Comparison of ENCODE assay signal across 23 cellular contexts in the genomic region with DNA sequence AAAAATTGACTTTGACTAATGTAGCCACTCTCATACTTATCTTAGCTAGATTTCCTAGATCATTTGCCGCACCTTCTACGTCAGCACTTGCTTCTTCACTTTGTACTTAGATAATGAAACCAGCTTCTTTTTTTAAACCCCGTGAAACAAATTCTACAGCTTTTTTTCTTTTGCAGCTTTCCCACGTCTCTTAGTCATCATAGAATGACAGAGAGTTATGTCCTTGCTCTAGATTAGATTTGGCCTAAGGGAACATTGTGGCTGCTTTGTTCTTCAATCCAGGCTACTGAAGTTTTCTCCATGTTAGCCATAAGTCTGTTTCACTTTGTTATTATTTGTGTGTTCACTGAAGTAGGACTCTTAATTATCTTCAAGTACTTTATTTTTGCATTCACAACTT.
DNase-seq lines count a peak whose midpoint lies in the region; ATAC-seq lines count a peak whose summit lies in the region.
"Had no signal": no experiment of that assay in that cellular context is flagged by ENCODE, and none has a peak within 500 bp of the region (broad histone marks: within the 10 kb centered on the region; RNA-seq: fewer than 3 reads in every experiment).

No MANE protein-coding gene starts in this region.

- H3K36me3 Mint-ChIP-seq in activated naive CD4-positive, alpha-beta T cell treated with anti-CD3 and anti-CD28 coated beads, Interleukin-2, amount 10 ng/mL, durations not matched to agents 7 days and 5 days: no peaks in the 10 kb centered on the region
- H3K36me3 Mint-ChIP-seq: IgD-negative memory B cell had no signal

- no peaks in the 10 kb centered on the region for H3K4me1 Mint-ChIP-seq in activated naive CD4-positive, alpha-beta T cell treated with anti-CD3 and anti-CD28 coated beads, Interleukin-2, amount 10 ng/mL, durations not matched to agents 7 days and 5 days
- H3K4me1 Mint-ChIP-seq: IgD-negative memory B cell had no signal

- no peak overlapping the region for H3K27ac Mint-ChIP-seq in activated naive CD4-positive, alpha-beta T cell treated with anti-CD3 and anti-CD28 coated beads, Interleukin-2, amount 10 ng/mL, durations not matched to agents 7 days and 5 days
- H3K27ac Mint-ChIP-seq: CD4-positive, alpha-beta T cell; H9; IgD-negative memory B cell had no signal

- no peaks in the 10 kb centered on the region for H3K9me3 Mint-ChIP-seq in activated naive CD4-positive, alpha-beta T cell treated with anti-CD3 and anti-CD28 coated beads, Interleukin-2, amount 10 ng/mL, durations not matched to agents 7 days and 5 days
- H3K9me3 Mint-ChIP-seq: CD4-positive, alpha-beta T cell; H9; IgD-negative memory B cell had no signal

- CTCF ChIA-PET in activated naive CD4-positive, alpha-beta T cell treated with anti-CD3 and anti-CD28 coated beads, Interleukin-2, amount 10 ng/mL, durations not matched to agents 7 days and 5 days (lab: Charles Lee): interaction anchor here (0.9 kb wide), 1 partner anchor 9 kb away, joined by 3 read pairs; no protein-coding TSS in a partner anchor

- ATAC-seq in HG02623 (IDR thresholded peaks at IDR 0.05; ENCODE audit: unreplicated experiment): no peak

- H3K4me3 Mint-ChIP-seq in activated naive CD4-positive, alpha-beta T cell treated with anti-CD3 and anti-CD28 coated beads, Interleukin-2, amount 10 ng/mL, durations not matched to agents 7 days and 5 days: no peak overlapping the region
- H3K4me3 Mint-ChIP-seq: CD4-positive, alpha-beta T cell; H9; IgD-negative memory B cell had no signal

- H3K27me3 Mint-ChIP-seq in activated naive CD4-positive, alpha-beta T cell treated with anti-CD3 and anti-CD28 coated beads, Interleukin-2, amount 10 ng/mL, durations not matched to agents 7 days and 5 days: peaks cover 5% of the 10 kb centered on the region
- H3K27me3 Mint-ChIP-seq: IgD-negative memory B cell had no signal

- DNase-seq in A172 (ENCODE audit: low spot score) (peak; percentile 30), M059J (ENCODE audit: low read depth) (peak; percentile 82), astrocyte of the hippocampus (ENCODE audit: low read depth, low spot score) (peak; percentile 5), putamen (ENCODE audit: low spot score) (peak; percentile 19), NCI-H2227 (lab: John Stamatoyannopoulos, UW; ENCODE audit: unreplicated experiment) (no peak)
- DNase-seq in activated naive CD4-positive, alpha-beta T cell treated with anti-CD3 and anti-CD28 coated beads, Interleukin-2, amount 10 ng/mL, durations not matched to agents 7 days and 5 days: no peak
- DNase-seq: 8988T; AML-193; CD4-positive, alpha-beta T cell; GM23248; H9; MV-4-11; NCI-H1105; NCI-H1436 treated with DMSO at 0.1 percent for 48 hours; NCI-H187 treated with DMSO at 0.1 percent for 48 hours; NCI-H2171 treated with DMSO at 0.1 percent for 48 hours; NCI-H524; NCI-H82; NK-92 treated with Interleukin-12 subunit alpha and Interleukin-12 subunit beta, amount 100 ng/mL, for 24 hours; Right ventricle myocardium superior; RPMI8226 had no signal

Comparison
In these comparisons a context has a peak if more than half of its experiments do, and no peak if none do; other contexts are left out.
1. DNase-seq: peak in A172 (single experiment), M059J (single experiment), astrocyte of the hippocampus (single experiment) and putamen (single experiment); none in activated naive CD4-positive, alpha-beta T cell treated with anti-CD3 and anti-CD28 coated beads, Interleukin-2, amount 10 ng/mL, durations not matched to agents 7 days and 5 days (single experiment) and NCI-H2227 (single experiment).